In genomic region chr7:127588019-127588696, GRCh38 we compare ENCODE assay signal across 1 cellular context.
TF ChIP-seq lines count a peak whose summit lies in the region.

Gene ARF5 (plus strand): TSS chr7:127588411. CDS start chr7:127588499, 88 bp downstream.

TF ChIP-seq in HepG2, 621 proteins besides CTCF, POLR2A, EP300 and RAD21 (continued from another document and continues in another):
- TF ChIP-seq ZNF891 (CRISPR knock-in tag; IDR thresholded peaks at IDR 0.05): no peak
- no peak for TF ChIP-seq ZNF407 (CRISPR knock-in tag; IDR thresholded peaks at IDR 0.05; ENCODE audit: not compliant biosample characterization)
- TF ChIP-seq, protein P1, sequence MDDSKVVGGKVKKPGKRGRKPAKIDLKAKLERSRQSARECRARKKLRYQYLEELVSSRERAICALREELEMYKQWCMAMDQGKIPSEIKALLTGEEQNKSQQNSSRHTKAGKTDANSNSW (CRISPR knock-in tag; IDR thresholded peaks at IDR 0.05; ENCODE audit: borderline replicate concordance): no peak
- TF ChIP-seq DR1 (CRISPR knock-in tag; IDR thresholded peaks at IDR 0.05): no peak; the same call in 1 of the 2 replicates
- TF ChIP-seq GATAD2A (CRISPR knock-in tag; IDR thresholded peaks at IDR 0.05): no peak
- TF ChIP-seq NCOA1 (CRISPR knock-in tag; IDR thresholded peaks at IDR 0.05): no peak
- TF ChIP-seq, protein P2, sequence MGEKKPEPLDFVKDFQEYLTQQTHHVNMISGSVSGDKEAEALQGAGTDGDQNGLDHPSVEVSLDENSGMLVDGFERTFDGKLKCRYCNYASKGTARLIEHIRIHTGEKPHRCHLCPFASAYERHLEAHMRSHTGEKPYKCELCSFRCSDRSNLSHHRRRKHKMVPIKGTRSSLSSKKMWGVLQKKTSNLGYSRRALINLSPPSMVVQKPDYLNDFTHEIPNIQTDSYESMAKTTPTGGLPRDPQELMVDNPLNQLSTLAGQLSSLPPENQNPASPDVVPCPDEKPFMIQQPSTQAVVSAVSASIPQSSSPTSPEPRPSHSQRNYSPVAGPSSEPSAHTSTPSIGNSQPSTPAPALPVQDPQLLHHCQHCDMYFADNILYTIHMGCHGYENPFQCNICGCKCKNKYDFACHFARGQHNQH (CRISPR knock-in tag; IDR thresholded peaks at IDR 0.05): no peak; the same call in 1 of the 2 replicates
- TF ChIP-seq GABPB1 (CRISPR knock-in tag; IDR thresholded peaks at IDR 0.05): peak; percentile 48; the same call in 1 of the 2 replicates
- no peak for TF ChIP-seq ZNF44 (CRISPR knock-in tag; IDR thresholded peaks at IDR 0.05)
- no peak for TF ChIP-seq ZNF614 (CRISPR knock-in tag; IDR thresholded peaks at IDR 0.05; ENCODE audit: borderline replicate concordance)
- peak; percentile 22; the same call in 1 of the 2 replicates for TF ChIP-seq ZNF367 (CRISPR knock-in tag; IDR thresholded peaks at IDR 0.05; ENCODE audit: borderline replicate concordance)
- no peak for TF ChIP-seq ZSCAN20 (CRISPR knock-in tag; IDR thresholded peaks at IDR 0.05; ENCODE audit: borderline replicate concordance)
- TF ChIP-seq HNRNPK (IDR thresholded peaks at IDR 0.05; ENCODE audit: low read depth, low read length, poor library complexity, severe bottlenecking): no peak
- peak; percentile 41 for TF ChIP-seq HDAC1 (CRISPR knock-in tag; IDR thresholded peaks at IDR 0.05)
- TF ChIP-seq ZFP41 (CRISPR knock-in tag; IDR thresholded peaks at IDR 0.05; ENCODE audit: borderline replicate concordance): no peak
- no peak for TF ChIP-seq PHF5A (CRISPR knock-in tag; IDR thresholded peaks at IDR 0.05; ENCODE audit: low read depth, unreplicated experiment)
- TF ChIP-seq TOE1 (CRISPR knock-in tag; IDR thresholded peaks at IDR 0.05): no peak
- TF ChIP-seq ZNF3 (CRISPR knock-in tag; IDR thresholded peaks at IDR 0.05): no peak
- TF ChIP-seq ZNF224 (CRISPR knock-in tag; IDR thresholded peaks at IDR 0.05): peak; percentile 53; the same call in 1 of the 2 replicates
- no peak for TF ChIP-seq ZSCAN22 (CRISPR knock-in tag; IDR thresholded peaks at IDR 0.05)
- no peak for TF ChIP-seq GATA4 (IDR thresholded peaks at IDR 0.05; ENCODE audit: borderline replicate concordance, low read depth)
- no peak for TF ChIP-seq ZNF101 (CRISPR knock-in tag; IDR thresholded peaks at IDR 0.05; ENCODE audit: borderline replicate concordance, low read depth)
- TF ChIP-seq KLF15 (CRISPR knock-in tag; IDR thresholded peaks at IDR 0.05; ENCODE audit: borderline replicate concordance): no peak
- no peak for TF ChIP-seq ZBTB7A (CRISPR knock-in tag; IDR thresholded peaks at IDR 0.05)
- no peak for TF ChIP-seq HMGA1 (CRISPR knock-in tag; conservative IDR thresholded peaks at IDR 0.05)
- no peak for TF ChIP-seq KLF9 (CRISPR knock-in tag; IDR thresholded peaks at IDR 0.05; ENCODE audit: low read depth)
- TF ChIP-seq MIXL1 (CRISPR knock-in tag; IDR thresholded peaks at IDR 0.05): no peak
- no peak for TF ChIP-seq PITX1 (CRISPR knock-in tag; IDR thresholded peaks at IDR 0.05)
- no peak for TF ChIP-seq NFIC (IDR thresholded peaks at IDR 0.05; ENCODE audit: low read length)
- TF ChIP-seq HDAC6 (IDR thresholded peaks at IDR 0.05; ENCODE audit: low read depth, low read length): no peak
- TF ChIP-seq, protein P3, sequence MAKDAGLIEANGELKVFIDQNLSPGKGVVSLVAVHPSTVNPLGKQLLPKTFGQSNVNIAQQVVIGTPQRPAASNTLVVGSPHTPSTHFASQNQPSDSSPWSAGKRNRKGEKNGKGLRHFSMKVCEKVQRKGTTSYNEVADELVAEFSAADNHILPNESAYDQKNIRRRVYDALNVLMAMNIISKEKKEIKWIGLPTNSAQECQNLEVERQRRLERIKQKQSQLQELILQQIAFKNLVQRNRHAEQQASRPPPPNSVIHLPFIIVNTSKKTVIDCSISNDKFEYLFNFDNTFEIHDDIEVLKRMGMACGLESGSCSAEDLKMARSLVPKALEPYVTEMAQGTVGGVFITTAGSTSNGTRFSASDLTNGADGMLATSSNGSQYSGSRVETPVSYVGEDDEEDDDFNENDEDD (CRISPR knock-in tag; IDR thresholded peaks at IDR 0.05; ENCODE audit: borderline replicate concordance): 0 out of 2 replicates have a peak, but pooled peaks have one; percentile 30
- 0 out of 2 replicates have a peak, but pooled peaks have one; percentile 35 for TF ChIP-seq ZNF230 (CRISPR knock-in tag; IDR thresholded peaks at IDR 0.05)
- 0 out of 2 replicates have a peak, but pooled peaks have one; percentile 21 for TF ChIP-seq ZNF556 (CRISPR knock-in tag; IDR thresholded peaks at IDR 0.05; ENCODE audit: borderline replicate concordance)
- no peak for TF ChIP-seq ZNF878 (CRISPR knock-in tag; IDR thresholded peaks at IDR 0.05)
- TF ChIP-seq ZNF468 (CRISPR knock-in tag; IDR thresholded peaks at IDR 0.05): no peak
- TF ChIP-seq NFAT5 (CRISPR knock-in tag; IDR thresholded peaks at IDR 0.05): no peak; the same call in 1 of the 2 replicates
- TF ChIP-seq ZNF331 (CRISPR knock-in tag; IDR thresholded peaks at IDR 0.05): peak; percentile 19; the same call in 1 of the 2 replicates
- TF ChIP-seq SSRP1 (CRISPR knock-in tag; IDR thresholded peaks at IDR 0.05): no peak
- TF ChIP-seq SMARCC2 (IDR thresholded peaks at IDR 0.05): no peak
- TF ChIP-seq IRF2 (CRISPR knock-in tag; IDR thresholded peaks at IDR 0.05): no peak
- no peak for TF ChIP-seq ZNF10 (CRISPR knock-in tag; IDR thresholded peaks at IDR 0.05; ENCODE audit: borderline replicate concordance, low read depth)
- peak; percentile 22; the same call in 1 of the 2 replicates for TF ChIP-seq RFXAP (CRISPR knock-in tag; IDR thresholded peaks at IDR 0.05; ENCODE audit: borderline replicate concordance)
- TF ChIP-seq MZF1 (CRISPR knock-in tag; IDR thresholded peaks at IDR 0.05; ENCODE audit: borderline replicate concordance): no peak
- no peak; the same call in 1 of the 2 replicates for TF ChIP-seq POGK (CRISPR knock-in tag; conservative IDR thresholded peaks at IDR 0.05)
- TF ChIP-seq, protein P4, sequence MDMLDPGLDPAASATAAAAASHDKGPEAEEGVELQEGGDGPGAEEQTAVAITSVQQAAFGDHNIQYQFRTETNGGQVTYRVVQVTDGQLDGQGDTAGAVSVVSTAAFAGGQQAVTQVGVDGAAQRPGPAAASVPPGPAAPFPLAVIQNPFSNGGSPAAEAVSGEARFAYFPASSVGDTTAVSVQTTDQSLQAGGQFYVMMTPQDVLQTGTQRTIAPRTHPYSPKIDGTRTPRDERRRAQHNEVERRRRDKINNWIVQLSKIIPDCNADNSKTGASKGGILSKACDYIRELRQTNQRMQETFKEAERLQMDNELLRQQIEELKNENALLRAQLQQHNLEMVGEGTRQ (IDR thresholded peaks at IDR 0.05; ENCODE audit: low read depth, low read length): no peak
- TF ChIP-seq, protein P4 (CRISPR knock-in tag; IDR thresholded peaks at IDR 0.05; ENCODE audit: borderline replicate concordance): no peak
- TF ChIP-seq PHF21A (CRISPR knock-in tag; IDR thresholded peaks at IDR 0.05): no peak; the same call in 1 of the 2 replicates
- no peak for TF ChIP-seq CHD4 (IDR thresholded peaks at IDR 0.05; ENCODE audit: borderline replicate concordance, low read length)
- no peak; the same call in 1 of the 2 replicates for TF ChIP-seq ZNF333 (CRISPR knock-in tag; IDR thresholded peaks at IDR 0.05; ENCODE audit: borderline replicate concordance)
- no peak for TF ChIP-seq AGO2 (optimal IDR thresholded peaks at IDR 0.05; ENCODE audit: low read depth, low read length)
